10 cellular contexts compared by ENCODE assay signal in genomic region chr17:18624862-18625501, GRCh38. TPM values are rescaled to one million over a fixed set of nuclear protein-coding genes. Genes with fewer than 3 reads are reported as not detected.
DNase-seq lines count a peak whose midpoint lies in the region; ATAC-seq and TF ChIP-seq lines count a peak whose summit lies in the region.
"Not testable (repeated sequence)": the region's sequence is repeated elsewhere in the genome, so short reads cannot be mapped to it uniquely, and the experiment has no call there.
"Had no signal": no experiment of that assay in that cellular context is flagged by ENCODE, and none has a peak within 500 bp of the region (broad histone marks: within the 10 kb centered on the region; RNA-seq: fewer than 3 reads in every experiment).

No MANE protein-coding gene starts in this region.

- peak overlapping the region; percentile 33 for H3K27ac ChIP-seq in brain microvascular endothelial cell
- peak overlapping the region in 3 of 4 donors; percentile 64 to 85 (median 77) for H3K27ac ChIP-seq in gastroesophageal sphincter

- not testable (repeated sequence) for H3K9me3 ChIP-seq in gastroesophageal sphincter

- H3K4me3 Mint-ChIP-seq in stimulated activated effector memory CD8-positive, alpha-beta T cell treated with anti-CD3 and anti-CD28 coated beads, Interleukin-12 subunit alpha, Interleukin-12 subunit beta, amount 100 ng/mL, for 72 hours: peak overlapping the region; percentile 93

- ATAC-seq in GM19397 (IDR thresholded peaks at IDR 0.05; ENCODE audit: unreplicated experiment) (peak; percentile 31), HG03439 (IDR thresholded peaks at IDR 0.05; ENCODE audit: unreplicated experiment) (peak; percentile 22), gastroesophageal sphincter (peak; percentile 69)
- peak; percentile 68 for ATAC-seq in stimulated activated effector memory CD8-positive, alpha-beta T cell treated with anti-CD3 and anti-CD28 coated beads, Interleukin-12 subunit alpha, Interleukin-12 subunit beta, amount 100 ng/mL, for 72 hours

- peaks cover 11% of the 10 kb centered on the region for H3K36me3 Mint-ChIP-seq in stimulated activated effector memory CD8-positive, alpha-beta T cell treated with anti-CD3 and anti-CD28 coated beads, Interleukin-12 subunit alpha, Interleukin-12 subunit beta, amount 100 ng/mL, for 72 hours

- DNase-seq in Ammon's horn (ENCODE audit: low spot score): peak; percentile 19
- DNase-seq in activated CD4-positive, alpha-beta T cell treated with anti-CD3 and anti-CD28 coated beads for 48 hours: peak; percentile 30
- DNase-seq in brain microvascular endothelial cell; stimulated activated effector memory CD8-positive, alpha-beta T cell treated with anti-CD3 and anti-CD28 coated beads, Interleukin-12 subunit alpha, Interleukin-12 subunit beta, amount 100 ng/mL, for 72 hours (ENCODE audit: low spot score in 2 of 2): not testable (repeated sequence)
- DNase-seq in myocyte (ENCODE audit: low read depth): peak; percentile 19

- WGBS in gastroesophageal sphincter (ENCODE audit: low coverage in 1 of 2), 2 donors: 62 to 70% methylated on average over 3 of the region's 35 CpGs

- peaks cover 0 to 15% (median 0%) of the 10 kb centered on the region in 3 donors for H3K4me1 ChIP-seq in gastroesophageal sphincter

- TF ChIP-seq EP300 in gastroesophageal sphincter (IDR thresholded peaks at IDR 0.05): not testable (repeated sequence)

- peak overlapping the region; percentile 97 for H3K27ac Mint-ChIP-seq in stimulated activated effector memory CD8-positive, alpha-beta T cell treated with anti-CD3 and anti-CD28 coated beads, Interleukin-12 subunit alpha, Interleukin-12 subunit beta, amount 100 ng/mL, for 72 hours

- peaks cover 18% of the 10 kb centered on the region for H3K4me1 Mint-ChIP-seq in stimulated activated effector memory CD8-positive, alpha-beta T cell treated with anti-CD3 and anti-CD28 coated beads, Interleukin-12 subunit alpha, Interleukin-12 subunit beta, amount 100 ng/mL, for 72 hours

- H3K9me3 Mint-ChIP-seq in stimulated activated effector memory CD8-positive, alpha-beta T cell treated with anti-CD3 and anti-CD28 coated beads, Interleukin-12 subunit alpha, Interleukin-12 subunit beta, amount 100 ng/mL, for 72 hours: not testable (repeated sequence)

- in situ Hi-C loops in brain microvascular endothelial cell (cut with HindIII; ENCODE audit: low pct_ligation_motif_present, low sequenced_read_pairs): not testable (repeated sequence)

- H3K4me3 ChIP-seq in brain microvascular endothelial cell (ENCODE audit: low read depth, low read length) (peak overlapping the region; percentile 51), gastroesophageal sphincter (peak overlapping the region; percentile 11 to 58)

- not testable (repeated sequence) for H3K36me3 ChIP-seq in brain microvascular endothelial cell (replicated peaks); gastroesophageal sphincter

- TF ChIP-seq POLR2A in gastroesophageal sphincter (IDR thresholded peaks at IDR 0.05): not testable (repeated sequence)

- TF ChIP-seq CTCF in brain microvascular endothelial cell (IDR thresholded peaks at IDR 0.05; ENCODE audit: low read depth, low read length, missing control alignments); gastroesophageal sphincter (IDR thresholded peaks at IDR 0.05): not testable (repeated sequence)

- not testable (repeated sequence) for H3K27me3 ChIP-seq in brain microvascular endothelial cell (replicated peaks); gastroesophageal sphincter

RNA-seq across cellular contexts. Expression of gene TBC1D28, which starts 19.2 kb away (rescaled TPM):
- total RNA-seq in gastroesophageal sphincter (not detected), myocyte (not detected in 2 replicates)
- polyA plus RNA-seq in myocyte (2012): not detected
- total RNA-seq: K562, tibial nerve had no signal
- polyA plus RNA-seq: K562 had no signal

RNA-seq across cellular contexts. Expression of gene FOXO3B, which starts 57.1 kb away (rescaled TPM):
- total RNA-seq in gastroesophageal sphincter (10 to 100 TPM in 1 of 4 donors, 1 to 10 TPM in 3; 4.7 to 12.0 (median 6.8) TPM), myocyte (6.0 and 8.5 TPM in 2 replicates)
- 2.7 TPM for polyA plus RNA-seq in myocyte (2012)
